8 cellular contexts compared by ENCODE assay signal in the genomic region with DNA sequence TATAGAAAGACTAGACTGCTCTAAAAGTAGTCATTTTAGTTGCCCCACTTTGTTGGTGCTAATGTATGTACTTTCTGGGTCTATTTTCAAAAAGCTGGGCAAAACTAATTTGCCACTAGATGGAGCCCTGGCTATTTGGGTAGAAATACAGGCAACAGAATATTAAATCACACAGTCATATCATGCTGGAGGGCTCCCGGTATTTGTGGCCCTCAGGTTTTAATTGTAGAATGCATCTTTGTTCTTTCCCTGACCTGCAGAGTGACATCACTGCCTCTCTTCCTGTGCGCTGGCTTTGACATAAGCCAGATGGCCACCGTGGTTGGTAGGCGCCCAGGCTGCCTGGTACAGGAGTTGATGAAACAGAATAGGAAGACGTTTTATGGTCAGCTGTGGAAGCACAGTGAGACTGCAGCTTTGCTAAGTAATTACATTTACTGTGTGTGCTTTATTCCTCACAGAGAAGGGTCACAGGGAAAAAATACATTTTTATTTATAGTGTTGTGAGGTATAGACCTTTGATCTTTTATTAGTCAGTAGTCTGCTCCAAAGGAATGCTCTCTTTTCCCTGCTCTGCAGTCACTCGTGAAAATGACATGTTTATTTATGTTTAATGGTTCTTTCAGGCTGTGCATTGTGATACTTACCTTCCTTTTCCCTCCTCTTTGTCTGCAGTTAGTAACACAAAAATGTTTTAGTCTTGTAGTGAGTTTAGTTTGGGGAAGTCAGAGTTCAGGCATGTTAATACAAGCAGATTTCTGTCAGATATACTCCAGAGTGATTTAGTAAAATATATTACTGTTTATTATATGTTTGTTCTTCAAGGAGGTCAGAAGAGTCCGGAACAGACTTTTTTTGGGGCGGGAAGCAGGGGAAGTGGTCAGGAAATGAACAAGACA. TPM values are rescaled to one million over a fixed set of nuclear protein-coding genes. Genes with fewer than 3 reads are reported as not detected.
DNase-seq lines count a peak whose midpoint lies in the region; ATAC-seq and TF ChIP-seq lines count a peak whose summit lies in the region.

No MANE protein-coding gene starts in this region.

- no peak overlapping the region for H3K27ac ChIP-seq in DND-41 (ENCODE audit: low read length)

- TF ChIP-seq CTCF in DND-41 (IDR thresholded peaks at IDR 0.05; ENCODE audit: borderline replicate concordance, extremely low read depth, low read length, poor library complexity, severe bottlenecking): peak; percentile 73

- no peak overlapping the region for H3K4me2 ChIP-seq in DND-41 (ENCODE audit: insufficient read depth, low read length)

- H4K20me1 ChIP-seq in DND-41 (ENCODE audit: insufficient read depth, low read length): 0 out of 2 replicates have a peak, but pooled peaks cover 7% of the 10 kb centered on the region

- H3K9me3 ChIP-seq in DND-41 (ENCODE audit: insufficient read depth, low read length, severe bottlenecking): no peaks in the 10 kb centered on the region

- no peaks in the 10 kb centered on the region for H3K27me3 ChIP-seq in DND-41 (ENCODE audit: insufficient read depth, low read length, poor library complexity)

- H2AFZ ChIP-seq in DND-41 (ENCODE audit: low read depth, low read length): no peak overlapping the region

- DNase-seq in DND-41 (peak; percentile 27), KG1 (lab: John Stamatoyannopoulos, UW) (peak; percentile 76), SW480 (ENCODE audit: low spot score) (peak; percentile 90), Right ventricle myocardium inferior (ENCODE audit: missing footprints) (peak; percentile 82), skeletal muscle cell (ENCODE audit: low read depth) (peak; percentile 48)
- DNase-seq in stimulated activated CD4-positive, alpha-beta T cell treated with anti-CD3 and anti-CD28 coated beads, Interleukin-1b, Interleukin-23, amount 100 ng/mL, for 48 hours: no peak

- H3K4me3 ChIP-seq in DND-41 (ENCODE audit: low read depth in 1 of 2, low read length in 2 of 2) (no peak overlapping the region), skeletal muscle cell (ENCODE audit: low read depth, low read length) (no peak overlapping the region)

- H3K4me1 ChIP-seq in DND-41 (ENCODE audit: insufficient read depth, low read length): no peaks in the 10 kb centered on the region; the same call in 1 of the 2 replicates

- peak; percentile 68 for ATAC-seq in DND-41 (ENCODE audit: insufficient read depth, low read depth)
- ATAC-seq in Right ventricle myocardium inferior: peak; percentile 86
- ATAC-seq in GM18498 (IDR thresholded peaks at IDR 0.05; ENCODE audit: unreplicated experiment): no peak
- ATAC-seq in GM21737 (IDR thresholded peaks at IDR 0.05; ENCODE audit: unreplicated experiment): no peak

- intact Hi-C loops in Right ventricle myocardium inferior (cut with DNase I): no loop called here

- peaks cover 5% of the 10 kb centered on the region; the same call in 1 of the 2 replicates for H3K79me2 ChIP-seq in DND-41 (ENCODE audit: insufficient read depth, low read length)

- no peak overlapping the region for H3K9ac ChIP-seq in DND-41 (ENCODE audit: low read depth, low read length)

- H3K36me3 ChIP-seq in DND-41 (ENCODE audit: insufficient read depth, low read length): peaks cover 4% of the 10 kb centered on the region; the same call in 1 of the 2 replicates

RNA-seq across cellular contexts. Expression of gene MSRB3, which starts 28.4 kb away (rescaled TPM):
- 148 TPM for total RNA-seq in Right ventricle myocardium inferior

Comparison
In these comparisons a context has a peak if more than half of its experiments do, and no peak if none do; other contexts are left out.
1. ATAC-seq: peak in DND-41 (single experiment) and Right ventricle myocardium inferior (single experiment); none in GM18498 (single experiment) and GM21737 (single experiment).